Comparison of ENCODE assay signal across 1 cellular context in genomic region chr4:84837751-84838150, GRCh38.
TF ChIP-seq lines count a peak whose summit lies in the region.

No MANE protein-coding gene starts in this region.

TF ChIP-seq in SK-N-SH, 30 proteins besides CTCF, POLR2A, EP300 and RAD21 (continued from another document):
- TF ChIP-seq RCOR1 (IDR thresholded peaks at IDR 0.05; ENCODE audit: low read length) (no peak), IRF3 (IDR thresholded peaks at IDR 0.05; ENCODE audit: low read depth, low read length) (no peak), USF1 (IDR thresholded peaks at IDR 0.05; ENCODE audit: borderline replicate concordance, low read depth) (no peak), SIN3A (IDR thresholded peaks at IDR 0.05; ENCODE audit: borderline replicate concordance, low read depth, low read length) (no peak)
